12 cellular contexts compared by ENCODE assay signal in genomic region chr9:111839387-111839786, GRCh38. TPM values are rescaled to one million over a fixed set of nuclear protein-coding genes. Genes with fewer than 3 reads are reported as not detected.
A peak's percentile ranks its signal among the peaks of the same experiment; 100 is the strongest.
DNase-seq lines count a peak whose midpoint lies in the region; ATAC-seq and TF ChIP-seq lines count a peak whose summit lies in the region.
"Had no signal": no experiment of that assay in that cellular context is flagged by ENCODE, and none has a peak within 500 bp of the region (broad histone marks: within the 10 kb centered on the region; RNA-seq: fewer than 3 reads in every experiment).

No MANE protein-coding gene starts in this region.

- H3K27ac Mint-ChIP-seq in activated CD4-positive, alpha-beta T cell treated with anti-CD3 and anti-CD28 coated beads for 36 hours = no peak overlapping the region
- no peak overlapping the region for H3K27ac Mint-ChIP-seq in activated CD4-positive, alpha-beta T cell treated with anti-CD3 and anti-CD28 coated beads, Interleukin-2, amount 10 ng/mL, durations not matched to agents 7 days and 5 days
- H3K27ac Mint-ChIP-seq in naive thymus-derived CD8-positive, alpha-beta T cell = no peak overlapping the region
- H3K27ac Mint-ChIP-seq: dendritic cell treated with granulocyte-macrophage colony-stimulating factor and Interleukin-4, amounts not matched to agents 40 ng/mL and 50 ng/mL, for 4 days; type B pancreatic cell had no signal

- no peak overlapping the region for H3K9ac ChIP-seq in adipocyte (ENCODE audit: low read length)

- no peaks in the 10 kb centered on the region for H3K36me3 Mint-ChIP-seq in activated CD4-positive, alpha-beta T cell treated with anti-CD3 and anti-CD28 coated beads for 36 hours (ENCODE audit: low read depth)
- no peaks in the 10 kb centered on the region for H3K36me3 Mint-ChIP-seq in activated CD4-positive, alpha-beta T cell treated with anti-CD3 and anti-CD28 coated beads, Interleukin-2, amount 10 ng/mL, durations not matched to agents 7 days and 5 days (ENCODE audit: low read depth)
- H3K36me3 Mint-ChIP-seq in naive thymus-derived CD8-positive, alpha-beta T cell = peaks cover 0 to 8% (median 0%) of the 10 kb centered on the region in 3 donors
- H3K36me3 Mint-ChIP-seq: type B pancreatic cell had no signal

- no peaks in the 10 kb centered on the region for H3K4me1 Mint-ChIP-seq in activated CD4-positive, alpha-beta T cell treated with anti-CD3 and anti-CD28 coated beads for 36 hours
- H3K4me1 Mint-ChIP-seq in activated CD4-positive, alpha-beta T cell treated with anti-CD3 and anti-CD28 coated beads, Interleukin-2, amount 10 ng/mL, durations not matched to agents 7 days and 5 days = peaks cover 2% of the 10 kb centered on the region
- H3K4me1 Mint-ChIP-seq in naive thymus-derived CD8-positive, alpha-beta T cell = peaks cover 0 to 2% (median 0%) of the 10 kb centered on the region in 4 donors

- POLR2A ChIA-PET in activated CD4-positive, alpha-beta T cell treated with anti-CD3 and anti-CD28 coated beads for 36 hours (lab: Charles Lee) = no interaction called here
- POLR2A ChIA-PET in activated CD4-positive, alpha-beta T cell treated with anti-CD3 and anti-CD28 coated beads, Interleukin-2, amount 10 ng/mL, durations not matched to agents 7 days and 5 days (lab: Charles Lee) = no interaction called here
- POLR2A ChIA-PET in naive thymus-derived CD8-positive, alpha-beta T cell (lab: Charles Lee) = no interaction called here

- H3K9me3 ChIP-seq in adipocyte (ENCODE audit: control insufficient read depth, low read length) (no peaks in the 10 kb centered on the region), spleen (no peaks in the 10 kb centered on the region)

- 17 to 55% (median 29%) methylated on average over 6 of the region's 6 CpGs for WGBS in spleen, 5 donors

- H3K27me3 ChIP-seq in adipocyte (replicated peaks; ENCODE audit: control insufficient read depth, insufficient read depth, low read length) = no peaks in the 10 kb centered on the region
- H3K27me3 ChIP-seq in spleen (replicated peaks in 1 of 7) = no peaks in the 10 kb centered on the region

- CTCF ChIA-PET in activated CD4-positive, alpha-beta T cell treated with anti-CD3 and anti-CD28 coated beads for 36 hours (lab: Charles Lee) = no interaction called here
- CTCF ChIA-PET in activated CD4-positive, alpha-beta T cell treated with anti-CD3 and anti-CD28 coated beads, Interleukin-2, amount 10 ng/mL, durations not matched to agents 7 days and 5 days (lab: Charles Lee) = no interaction called here

- peaks cover 8% of the 10 kb centered on the region for H3K27me3 Mint-ChIP-seq in activated CD4-positive, alpha-beta T cell treated with anti-CD3 and anti-CD28 coated beads for 36 hours
- peaks cover 7% of the 10 kb centered on the region for H3K27me3 Mint-ChIP-seq in activated CD4-positive, alpha-beta T cell treated with anti-CD3 and anti-CD28 coated beads, Interleukin-2, amount 10 ng/mL, durations not matched to agents 7 days and 5 days
- H3K27me3 Mint-ChIP-seq in naive thymus-derived CD8-positive, alpha-beta T cell = peaks cover 0 to 13% (median 6%) of the 10 kb centered on the region in 5 donors
- H3K27me3 Mint-ChIP-seq: type B pancreatic cell had no signal

- peak overlapping the region; percentile 28 to 86 (median 78) for H3K27ac ChIP-seq in spleen

- H3K4me3 ChIP-seq in adipocyte (ENCODE audit: low read length) = peak overlapping the region; percentile 61
- peak overlapping the region in 1 of 8 donors; percentile 19 for H3K4me3 ChIP-seq in spleen

- peak; percentile 53 for ATAC-seq in activated CD4-positive, alpha-beta T cell treated with anti-CD3 and anti-CD28 coated beads for 36 hours
- peak; percentile 73 for ATAC-seq in HG02759 (IDR thresholded peaks at IDR 0.05; ENCODE audit: unreplicated experiment)
- ATAC-seq in naive thymus-derived CD8-positive, alpha-beta T cell = no peak
- ATAC-seq: Panc1 had no signal

- H3K36me3 ChIP-seq in adipocyte (ENCODE audit: control insufficient read depth, insufficient read depth, low read length, severe bottlenecking) (no peaks in the 10 kb centered on the region), spleen (no peaks in the 10 kb centered on the region)

- H3K9me3 Mint-ChIP-seq in activated CD4-positive, alpha-beta T cell treated with anti-CD3 and anti-CD28 coated beads for 36 hours (ENCODE audit: low read depth) = no peaks in the 10 kb centered on the region
- no peaks in the 10 kb centered on the region for H3K9me3 Mint-ChIP-seq in activated CD4-positive, alpha-beta T cell treated with anti-CD3 and anti-CD28 coated beads, Interleukin-2, amount 10 ng/mL, durations not matched to agents 7 days and 5 days
- no peaks in the 10 kb centered on the region for H3K9me3 Mint-ChIP-seq in naive thymus-derived CD8-positive, alpha-beta T cell
- H3K9me3 Mint-ChIP-seq: dendritic cell treated with granulocyte-macrophage colony-stimulating factor and Interleukin-4, amounts not matched to agents 40 ng/mL and 50 ng/mL, for 4 days had no signal

- no peak overlapping the region for H3K4me3 Mint-ChIP-seq in activated CD4-positive, alpha-beta T cell treated with anti-CD3 and anti-CD28 coated beads for 36 hours
- H3K4me3 Mint-ChIP-seq in activated CD4-positive, alpha-beta T cell treated with anti-CD3 and anti-CD28 coated beads, Interleukin-2, amount 10 ng/mL, durations not matched to agents 7 days and 5 days = no peak overlapping the region
- H3K4me3 Mint-ChIP-seq in naive thymus-derived CD8-positive, alpha-beta T cell = no peak overlapping the region
- H3K4me3 Mint-ChIP-seq: dendritic cell treated with granulocyte-macrophage colony-stimulating factor and Interleukin-4, amounts not matched to agents 40 ng/mL and 50 ng/mL, for 4 days; type B pancreatic cell had no signal

- intact Hi-C loops in activated CD4-positive, alpha-beta T cell treated with anti-CD3 and anti-CD28 coated beads for 36 hours (cut with DNase I, micrococcal nuclease) = no loop called here
- intact Hi-C loops in spleen (cut with DNase I; ENCODE audit: low total_unique reads) = loop anchor here (10.0 kb wide), 1 partner anchor 45 kb away; no protein-coding TSS in a partner anchor

- TF ChIP-seq POLR2A in spleen (IDR thresholded peaks at IDR 0.05) = no peak

- no peak for DNase-seq in activated CD4-positive, alpha-beta T cell treated with anti-CD3 and anti-CD28 coated beads for 36 hours
- DNase-seq in activated CD4-positive, alpha-beta T cell treated with anti-CD3 and anti-CD28 coated beads, Interleukin-2, amount 10 ng/mL, durations not matched to agents 7 days and 5 days = no peak
- DNase-seq in adipocyte (ENCODE audit: low read depth) (peak; percentile 39), spleen (peak; percentile 79), C1 segment of cervical spinal cord (lab: John Stamatoyannopoulos, UW) (no peak), NCI-H1694 treated with DMSO at 0.1 percent for 48 hours (lab: John Stamatoyannopoulos, UW) (no peak)
- DNase-seq in naive thymus-derived CD8-positive, alpha-beta T cell = no peak

- no peak for TF ChIP-seq CTCF in spleen (IDR thresholded peaks at IDR 0.05 in 8 of 11, conservative IDR thresholded peaks at IDR 0.05 in 3 of 11)

- peaks cover 36% of the 10 kb centered on the region for H3K4me1 ChIP-seq in adipocyte (ENCODE audit: control insufficient read depth, insufficient read depth, low read length)
- H3K4me1 ChIP-seq in spleen = peaks cover 3 to 67% (median 30%) of the 10 kb centered on the region in 6 donors

RNA-seq across cellular contexts. Expression of gene SHOC1, which starts 44.6 kb away (rescaled TPM):
- total RNA-seq in activated CD4-positive, alpha-beta T cell treated with anti-CD3 and anti-CD28 coated beads for 36 hours = not detected
- not detected for total RNA-seq in activated CD4-positive, alpha-beta T cell treated with anti-CD3 and anti-CD28 coated beads, Interleukin-2, amount 10 ng/mL, durations not matched to agents 7 days and 5 days
- total RNA-seq in spleen = under 1 TPM in 1 of 7 donors, not detected in 6; 0.07 TPM
- polyA plus RNA-seq in spleen = not detected
- total RNA-seq in naive thymus-derived CD8-positive, alpha-beta T cell = not detected
- not detected for polyA plus RNA-seq in naive thymus-derived CD8-positive, alpha-beta T cell
- total RNA-seq: left colon had no signal

RNA-seq across cellular contexts. Expression of gene UGCG, which starts 57.2 kb away (rescaled TPM):
- 10 to 100 TPM; 12.7 to 14.2 TPM for total RNA-seq in activated CD4-positive, alpha-beta T cell treated with anti-CD3 and anti-CD28 coated beads for 36 hours
- 10 to 100 TPM; 21.8 to 23.2 TPM for total RNA-seq in activated CD4-positive, alpha-beta T cell treated with anti-CD3 and anti-CD28 coated beads, Interleukin-2, amount 10 ng/mL, durations not matched to agents 7 days and 5 days
- total RNA-seq in spleen = 100 to 1,000 TPM in 3 of 7 donors, 10 to 100 TPM in 4; 62.8 to 178 (median 100.0) TPM
- polyA plus RNA-seq in spleen = 10 to 100 TPM; 18.1 to 23.8 (median 20.7) TPM
- total RNA-seq in naive thymus-derived CD8-positive, alpha-beta T cell = 10 to 100 TPM; 15.6 to 21.6 TPM
- 1 to 10 TPM; 5.7 to 7.8 (median 6.1) TPM for polyA plus RNA-seq in naive thymus-derived CD8-positive, alpha-beta T cell

Comparison
In these comparisons a context has a peak if more than half of its experiments do, and no peak if none do; other contexts are left out.
1. ATAC-seq: peak in activated CD4-positive, alpha-beta T cell treated with anti-CD3 and anti-CD28 coated beads for 36 hours (single experiment) and HG02759 (single experiment); none in naive thymus-derived CD8-positive, alpha-beta T cell (0 of 2).
2. DNase-seq: peak in adipocyte (single experiment) and spleen (single experiment); none in activated CD4-positive, alpha-beta T cell treated with anti-CD3 and anti-CD28 coated beads for 36 hours (single experiment), activated CD4-positive, alpha-beta T cell treated with anti-CD3 and anti-CD28 coated beads, Interleukin-2, amount 10 ng/mL, durations not matched to agents 7 days and 5 days (single experiment), C1 segment of cervical spinal cord (0 of 14), NCI-H1694 treated with DMSO at 0.1 percent for 48 hours (single experiment) and naive thymus-derived CD8-positive, alpha-beta T cell (0 of 10).